8 cellular contexts compared by ENCODE assay signal in genomic region chr12:89947437-89948265, GRCh38.
DNase-seq lines count a peak whose midpoint lies in the region; ATAC-seq lines count a peak whose summit lies in the region.

No MANE protein-coding gene starts in this region.

- peaks cover 37 to 79% of the 10 kb centered on the region in 2 donors for H3K4me1 Mint-ChIP-seq in stimulated activated naive B cell treated with anti-CD40 and anti-IgM and Interleukin-4, amounts not matched to agents 10 μg/mL and 1 μg/mL and 100 μg/mL, for 72 hours

- H3K9me3 Mint-ChIP-seq in stimulated activated naive B cell treated with anti-CD40 and anti-IgM and Interleukin-4, amounts not matched to agents 10 μg/mL and 1 μg/mL and 100 μg/mL, for 72 hours: peaks cover 1 to 3% of the 10 kb centered on the region in 2 donors

- ATAC-seq in stimulated activated naive B cell treated with anti-CD40 and anti-IgM and Interleukin-4, amounts not matched to agents 10 μg/mL and 1 μg/mL and 100 μg/mL, for 72 hours (replicated peaks): peak; percentile 5 to 32

- no peaks in the 10 kb centered on the region for H3K27me3 Mint-ChIP-seq in stimulated activated naive B cell treated with anti-CD40 and anti-IgM and Interleukin-4, amounts not matched to agents 10 μg/mL and 1 μg/mL and 100 μg/mL, for 72 hours

- peak overlapping the region; percentile 44 to 54 for H3K4me3 Mint-ChIP-seq in stimulated activated naive B cell treated with anti-CD40 and anti-IgM and Interleukin-4, amounts not matched to agents 10 μg/mL and 1 μg/mL and 100 μg/mL, for 72 hours

- peaks cover 4 to 17% of the 10 kb centered on the region in 2 donors for H3K36me3 Mint-ChIP-seq in stimulated activated naive B cell treated with anti-CD40 and anti-IgM and Interleukin-4, amounts not matched to agents 10 μg/mL and 1 μg/mL and 100 μg/mL, for 72 hours

- DNase-seq in NCI-H2081 (lab: John Stamatoyannopoulos, UW) (peak; percentile 24 to 76), NCI-H2081 treated with DMSO at 0.1 percent for 48 hours (lab: John Stamatoyannopoulos, UW) (no peak), T1000 (lab: John Stamatoyannopoulos, UW) (peak; percentile 41), hepatic stellate cell (ENCODE audit: low spot score) (peak; percentile 52), SIG-M5 (lab: John Stamatoyannopoulos, UW) (no peak), SIG-M5 treated with dmso at 0.1 percent for 504 hours (lab: John Stamatoyannopoulos, UW; ENCODE audit: unreplicated experiment) (no peak)
- DNase-seq in stimulated activated naive B cell treated with anti-CD40 and anti-IgM and Interleukin-4, amounts not matched to agents 10 μg/mL and 1 μg/mL and 100 μg/mL, for 72 hours: no peak
- DNase-seq in NK-92 treated with Interleukin-12 subunit alpha and Interleukin-12 subunit beta, amount 100 ng/mL, for 24 hours (lab: John Stamatoyannopoulos, UW): no peak

- peak overlapping the region; percentile 92 for H3K27ac Mint-ChIP-seq in stimulated activated naive B cell treated with anti-CD40 and anti-IgM and Interleukin-4, amounts not matched to agents 10 μg/mL and 1 μg/mL and 100 μg/mL, for 72 hours

Comparison
In these comparisons a context has a peak if more than half of its experiments do, and no peak if none do; other contexts are left out.
1. DNase-seq: peak in NCI-H2081 (2 of 2), T1000 (single experiment) and hepatic stellate cell (single experiment); none in NCI-H2081 treated with DMSO at 0.1 percent for 48 hours (single experiment), stimulated activated naive B cell treated with anti-CD40 and anti-IgM and Interleukin-4, amounts not matched to agents 10 μg/mL and 1 μg/mL and 100 μg/mL, for 72 hours (single experiment), SIG-M5 (single experiment), SIG-M5 treated with dmso at 0.1 percent for 504 hours (single experiment) and NK-92 treated with Interleukin-12 subunit alpha and Interleukin-12 subunit beta, amount 100 ng/mL, for 24 hours (single experiment).